ENCODE assay signal across 20 cellular contexts in genomic region chr4:151434183-151434860, GRCh38. TPM values are rescaled to one million over a fixed set of nuclear protein-coding genes. Genes with fewer than 3 reads are reported as not detected.
DNase-seq lines count a peak whose midpoint lies in the region; ATAC-seq and TF ChIP-seq lines count a peak whose summit lies in the region.
"Had no signal": no experiment of that assay in that cellular context is flagged by ENCODE, and none has a peak within 500 bp of the region (broad histone marks: within the 10 kb centered on the region; RNA-seq: fewer than 3 reads in every experiment).

No MANE protein-coding gene starts in this region.

- H3K27me3 Mint-ChIP-seq in natural killer cell treated with Interleukin-12 subunit alpha and Interleukin-12 subunit beta and Interleukin-15 and Interleukin-18, amount 100 ng/mL, for 72 hours, result peaks cover 13 to 21% of the 10 kb centered on the region in 2 donors
- H3K27me3 Mint-ChIP-seq in effector memory CD8-positive, alpha-beta T cell, result peaks cover 9 to 16% of the 10 kb centered on the region in 2 donors

- no peaks in the 10 kb centered on the region for H3K36me3 Mint-ChIP-seq in natural killer cell treated with Interleukin-12 subunit alpha and Interleukin-12 subunit beta and Interleukin-15 and Interleukin-18, amount 100 ng/mL, for 72 hours
- H3K36me3 Mint-ChIP-seq in effector memory CD8-positive, alpha-beta T cell (ENCODE audit: insufficient read depth), result no peaks in the 10 kb centered on the region
- H3K36me3 Mint-ChIP-seq: activated naive CD8-positive, alpha-beta T cell; CD14-positive monocyte; mesothelial cell of epicardium had no signal

- no peak overlapping the region for H3K4me3 Mint-ChIP-seq in natural killer cell treated with Interleukin-12 subunit alpha and Interleukin-12 subunit beta and Interleukin-15 and Interleukin-18, amount 100 ng/mL, for 72 hours
- no peak overlapping the region for H3K4me3 Mint-ChIP-seq in effector memory CD8-positive, alpha-beta T cell
- H3K4me3 Mint-ChIP-seq: activated naive CD8-positive, alpha-beta T cell; CD14-positive monocyte; mesothelial cell of epicardium had no signal

- no peaks in the 10 kb centered on the region for H3K27me3 ChIP-seq in psoas muscle (ENCODE audit: insufficient read depth in 3 of 3, low read length in 2 of 3)
- no peaks in the 10 kb centered on the region for H3K27me3 ChIP-seq in Peyer's patch
- H3K27me3 ChIP-seq: testis had no signal

- ATAC-seq in psoas muscle (peak in 1 of 4 donors; percentile 13), GM21515 (IDR thresholded peaks at IDR 0.05; ENCODE audit: unreplicated experiment) (no peak)
- no peak for ATAC-seq in natural killer cell treated with Interleukin-12 subunit alpha and Interleukin-12 subunit beta and Interleukin-15 and Interleukin-18, amount 100 ng/mL, for 72 hours
- ATAC-seq in effector memory CD8-positive, alpha-beta T cell (replicated peaks), result no peak
- ATAC-seq: activated CD4-positive, CD25-positive, alpha-beta regulatory T cell treated with anti-CD3 and anti-CD28 coated beads, Interleukin-2, amount 50 U/mL, for 24 hours; Panc1 had no signal

- TF ChIP-seq CTCF in psoas muscle (IDR thresholded peaks at IDR 0.05) (no peak), Peyer's patch (IDR thresholded peaks at IDR 0.05) (no peak)

- H3K4me1 Mint-ChIP-seq in natural killer cell treated with Interleukin-12 subunit alpha and Interleukin-12 subunit beta and Interleukin-15 and Interleukin-18, amount 100 ng/mL, for 72 hours (ENCODE audit: low read depth in 2 of 2), result no peaks in the 10 kb centered on the region
- H3K4me1 Mint-ChIP-seq in effector memory CD8-positive, alpha-beta T cell (ENCODE audit: low read depth in 2 of 2), result no peaks in the 10 kb centered on the region
- H3K4me1 Mint-ChIP-seq: CD14-positive monocyte had no signal

- intact Hi-C loops in psoas muscle (cut with DNase I), result no loop called here

- no peak for TF ChIP-seq POLR2A in Peyer's patch (IDR thresholded peaks at IDR 0.05)

- H3K4me1 ChIP-seq in psoas muscle (peaks cover 36% of the 10 kb centered on the region), Peyer's patch (no peaks in the 10 kb centered on the region)
- H3K4me1 ChIP-seq: testis had no signal

- H3K27ac ChIP-seq in epithelial cell of prostate, result peak overlapping the region; percentile 19
- peak overlapping the region; percentile 73 for H3K27ac ChIP-seq in psoas muscle
- H3K27ac ChIP-seq in Peyer's patch, result no peak overlapping the region
- H3K27ac ChIP-seq: coronary artery, testis had no signal

- H3K9me3 Mint-ChIP-seq in natural killer cell treated with Interleukin-12 subunit alpha and Interleukin-12 subunit beta and Interleukin-15 and Interleukin-18, amount 100 ng/mL, for 72 hours, result peaks cover 5% of the 10 kb centered on the region
- no peaks in the 10 kb centered on the region for H3K9me3 Mint-ChIP-seq in effector memory CD8-positive, alpha-beta T cell
- H3K9me3 Mint-ChIP-seq: mesothelial cell of epicardium had no signal

- no peaks in the 10 kb centered on the region for H3K36me3 ChIP-seq in psoas muscle (ENCODE audit: insufficient read depth in 1 of 2, low read depth in 1 of 2)
- no peaks in the 10 kb centered on the region for H3K36me3 ChIP-seq in Peyer's patch

- no peak overlapping the region for H3K4me3 ChIP-seq in psoas muscle
- H3K4me3 ChIP-seq in Peyer's patch, result no peak overlapping the region
- H3K4me3 ChIP-seq: coronary artery, testis had no signal

- no peaks in the 10 kb centered on the region for H3K9me3 ChIP-seq in psoas muscle
- no peaks in the 10 kb centered on the region for H3K9me3 ChIP-seq in Peyer's patch
- H3K9me3 ChIP-seq: testis had no signal

- peak; percentile 76 for DNase-seq in EH (ENCODE audit: low read depth)
- DNase-seq in NCI-H226, result peak; percentile 65
- no peak for DNase-seq in epithelial cell of prostate (ENCODE audit: low read depth, low spot score)
- DNase-seq in psoas muscle, result no peak
- no peak for DNase-seq in Peyer's patch
- no peak for DNase-seq in natural killer cell treated with Interleukin-12 subunit alpha and Interleukin-12 subunit beta and Interleukin-15 and Interleukin-18, amount 100 ng/mL, for 72 hours (ENCODE audit: low spot score)
- no peak for DNase-seq in effector memory CD8-positive, alpha-beta T cell
- DNase-seq: activated CD8-positive, alpha-beta memory T cell treated with anti-CD3 and anti-CD28 coated beads, Interleukin-2, amount 50 U/mL, for 48 hours; NCI-H1436; NCI-H524; occipital lobe; testis had no signal

- H3K27ac Mint-ChIP-seq in natural killer cell treated with Interleukin-12 subunit alpha and Interleukin-12 subunit beta and Interleukin-15 and Interleukin-18, amount 100 ng/mL, for 72 hours, result no peak overlapping the region
- H3K27ac Mint-ChIP-seq in effector memory CD8-positive, alpha-beta T cell, result no peak overlapping the region
- H3K27ac Mint-ChIP-seq: activated naive CD8-positive, alpha-beta T cell; CD14-positive monocyte; mesothelial cell of epicardium had no signal

RNA-seq across cellular contexts. Expression of gene FHIP1A, which starts 25.3 kb away (rescaled TPM):
- total RNA-seq in psoas muscle, result 10 to 100 TPM; 37.7 to 46.7 (median 44.9) TPM
- polyA plus RNA-seq in psoas muscle, result 10 to 100 TPM in 1 of 3 donors, 1 to 10 TPM in 1, under 1 TPM in 1; 0.51 to 20.5 (median 5.0) TPM
- 10 to 100 TPM; 11.6 to 32.4 (median 30.7) TPM for total RNA-seq in Peyer's patch
- total RNA-seq in natural killer cell treated with Interleukin-12 subunit alpha and Interleukin-12 subunit beta and Interleukin-15 and Interleukin-18, amount 100 ng/mL, for 72 hours, result under 1 TPM; 0.12 to 0.39 TPM
- total RNA-seq: T-helper 1 cell treated with Interleukin-12 subunit alpha and Interleukin-12 subunit beta and Interleukin-4 antibody, amounts not matched to agents 30 ng/mL and 1 ng/mL, for 36 hours had no signal
- polyA plus RNA-seq: CD14-positive monocyte had no signal

Comparison
In these comparisons a context has a peak if more than half of its experiments do, and no peak if none do; other contexts are left out.
1. DNase-seq: peak in EH (single experiment) and NCI-H226 (single experiment); none in epithelial cell of prostate (single experiment), psoas muscle (0 of 2), Peyer's patch (0 of 3), natural killer cell treated with Interleukin-12 subunit alpha and Interleukin-12 subunit beta and Interleukin-15 and Interleukin-18, amount 100 ng/mL, for 72 hours (single experiment) and effector memory CD8-positive, alpha-beta T cell (0 of 3).
2. H3K27ac ChIP-seq: peak in epithelial cell of prostate (single experiment) and psoas muscle (single experiment); none in Peyer's patch (0 of 4).
3. RNA of gene FHIP1A, which starts 25.3 kb away (total RNA-seq): 37.7 to 46.7 TPM in psoas muscle and 11.6 to 32.4 TPM in Peyer's patch; 0.12 to 0.39 TPM in natural killer cell treated with Interleukin-12 subunit alpha and Interleukin-12 subunit beta and Interleukin-15 and Interleukin-18, amount 100 ng/mL, for 72 hours; every median in the first group is over 4 times any median in the second.